ENCODE assay signal across 1 cellular context in genomic region chr2:26344581-26345283, GRCh38.
TF ChIP-seq lines count a peak whose summit lies in the region.

No MANE protein-coding gene starts in this region.

TF ChIP-seq in GM12878, 131 proteins besides CTCF, POLR2A, EP300 and RAD21:
- no peak for TF ChIP-seq POLR2AphosphoS2 (IDR thresholded peaks at IDR 0.05; ENCODE audit: low read depth, low read length)
- TF ChIP-seq CEBPB (IDR thresholded peaks at IDR 0.05; ENCODE audit: borderline replicate concordance in 1 of 2, low read depth in 2 of 2, low read length in 2 of 2): no peak
- no peak for TF ChIP-seq CHD2 (IDR thresholded peaks at IDR 0.05; ENCODE audit: borderline replicate concordance, low read depth, low read length)
- no peak for TF ChIP-seq NR2C1 (IDR thresholded peaks at IDR 0.05)
- no peak for TF ChIP-seq CREM (IDR thresholded peaks at IDR 0.05; ENCODE audit: low read depth)
- no peak for TF ChIP-seq ATF7 (IDR thresholded peaks at IDR 0.05; ENCODE audit: low read depth)
- TF ChIP-seq, protein P1, sequence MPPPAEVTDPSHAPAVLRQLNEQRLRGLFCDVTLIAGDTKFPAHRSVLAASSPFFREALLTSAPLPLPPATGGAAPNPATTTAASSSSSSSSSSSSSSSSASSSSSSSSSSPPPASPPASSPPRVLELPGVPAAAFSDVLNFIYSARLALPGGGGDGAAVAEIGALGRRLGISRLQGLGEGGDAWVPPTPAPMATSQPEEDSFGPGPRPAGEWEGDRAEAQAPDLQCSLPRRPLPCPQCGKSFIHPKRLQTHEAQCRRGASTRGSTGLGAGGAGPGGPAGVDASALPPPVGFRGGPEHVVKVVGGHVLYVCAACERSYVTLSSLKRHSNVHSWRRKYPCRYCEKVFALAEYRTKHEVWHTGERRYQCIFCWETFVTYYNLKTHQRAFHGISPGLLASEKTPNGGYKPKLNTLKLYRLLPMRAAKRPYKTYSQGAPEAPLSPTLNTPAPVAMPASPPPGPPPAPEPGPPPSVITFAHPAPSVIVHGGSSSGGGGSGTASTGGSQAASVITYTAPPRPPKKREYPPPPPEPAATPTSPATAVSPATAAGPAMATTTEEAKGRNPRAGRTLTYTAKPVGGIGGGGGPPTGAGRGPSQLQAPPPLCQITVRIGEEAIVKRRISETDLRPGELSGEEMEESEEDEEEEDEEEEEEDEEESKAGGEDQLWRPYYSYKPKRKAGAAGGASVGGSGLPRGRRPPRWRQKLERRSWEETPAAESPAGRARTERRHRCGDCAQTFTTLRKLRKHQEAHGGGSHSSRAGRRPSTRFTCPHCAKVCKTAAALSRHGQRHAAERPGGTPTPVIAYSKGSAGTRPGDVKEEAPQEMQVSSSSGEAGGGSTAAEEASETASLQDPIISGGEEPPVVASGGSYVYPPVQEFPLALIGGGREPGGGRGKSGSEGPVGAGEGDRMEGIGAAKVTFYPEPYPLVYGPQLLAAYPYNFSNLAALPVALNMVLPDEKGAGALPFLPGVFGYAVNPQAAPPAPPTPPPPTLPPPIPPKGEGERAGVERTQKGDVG (CRISPR knock-in tag; IDR thresholded peaks at IDR 0.05): no peak
- no peak for TF ChIP-seq NFXL1 (IDR thresholded peaks at IDR 0.05; ENCODE audit: borderline replicate concordance)
- TF ChIP-seq, protein P2, sequence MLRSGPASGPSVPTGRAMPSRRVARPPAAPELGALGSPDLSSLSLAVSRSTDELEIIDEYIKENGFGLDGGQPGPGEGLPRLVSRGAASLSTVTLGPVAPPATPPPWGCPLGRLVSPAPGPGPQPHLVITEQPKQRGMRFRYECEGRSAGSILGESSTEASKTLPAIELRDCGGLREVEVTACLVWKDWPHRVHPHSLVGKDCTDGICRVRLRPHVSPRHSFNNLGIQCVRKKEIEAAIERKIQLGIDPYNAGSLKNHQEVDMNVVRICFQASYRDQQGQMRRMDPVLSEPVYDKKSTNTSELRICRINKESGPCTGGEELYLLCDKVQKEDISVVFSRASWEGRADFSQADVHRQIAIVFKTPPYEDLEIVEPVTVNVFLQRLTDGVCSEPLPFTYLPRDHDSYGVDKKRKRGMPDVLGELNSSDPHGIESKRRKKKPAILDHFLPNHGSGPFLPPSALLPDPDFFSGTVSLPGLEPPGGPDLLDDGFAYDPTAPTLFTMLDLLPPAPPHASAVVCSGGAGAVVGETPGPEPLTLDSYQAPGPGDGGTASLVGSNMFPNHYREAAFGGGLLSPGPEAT (IDR thresholded peaks at IDR 0.05; ENCODE audit: low read depth): no peak
- no peak for TF ChIP-seq POU2F2 (IDR thresholded peaks at IDR 0.05; ENCODE audit: borderline replicate concordance, low read depth, low read length)
- TF ChIP-seq TCF12 (IDR thresholded peaks at IDR 0.05; ENCODE audit: low read depth, low read length): no peak
